ENCODE assay signal across 1 cellular context in the genomic region with DNA sequence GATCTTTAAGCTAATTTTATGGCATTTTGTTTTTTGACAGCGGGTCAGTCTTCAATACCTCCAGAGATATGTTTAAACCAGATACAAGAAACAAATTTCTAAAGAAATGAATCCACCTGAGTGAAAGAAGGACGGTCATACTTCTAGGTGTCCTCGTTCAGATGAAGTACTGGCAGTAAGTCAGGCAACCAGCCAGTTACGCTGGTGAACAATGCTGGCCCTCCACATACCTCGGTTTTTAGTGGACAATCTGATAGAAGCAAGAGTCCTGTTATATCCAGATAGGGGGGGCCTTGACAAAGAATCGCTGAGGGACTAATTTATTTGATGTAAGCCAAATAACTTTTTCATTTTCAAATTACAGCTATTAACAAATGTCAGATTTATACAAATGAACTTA.
TF ChIP-seq lines count a peak whose summit lies in the region.

No MANE protein-coding gene starts in this region.

TF ChIP-seq in K562, 482 proteins besides CTCF, POLR2A, EP300 and RAD21 (continued from another document):
- no peak for TF ChIP-seq ZC3H4 (CRISPR knock-in tag; IDR thresholded peaks at IDR 0.05; ENCODE audit: borderline replicate concordance)
- TF ChIP-seq TFAP4 (CRISPR knock-in tag; IDR thresholded peaks at IDR 0.05; ENCODE audit: borderline replicate concordance): no peak
